ENCODE assay signal across 8 cellular contexts in genomic region chr16:29862884-29863668, GRCh38. TPM values are rescaled to one million over a fixed set of nuclear protein-coding genes. Genes with fewer than 3 reads are reported as not detected.
A peak's percentile ranks its signal among the peaks of the same experiment; 100 is the strongest.
DNase-seq lines count a peak whose midpoint lies in the region; ATAC-seq, FAIRE-seq and TF ChIP-seq lines count a peak whose summit lies in the region.

A gene with protein sequence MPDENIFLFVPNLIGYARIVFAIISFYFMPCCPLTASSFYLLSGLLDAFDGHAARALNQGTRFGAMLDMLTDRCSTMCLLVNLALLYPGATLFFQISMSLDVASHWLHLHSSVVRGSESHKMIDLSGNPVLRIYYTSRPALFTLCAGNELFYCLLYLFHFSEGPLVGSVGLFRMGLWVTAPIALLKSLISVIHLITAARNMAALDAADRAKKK (minus strand): TSS chr16:29863226. CDS start chr16:29862857, 369 bp downstream.

- peaks cover 17% of the 10 kb centered on the region; the same call in 1 of the 2 replicates for H4K20me1 ChIP-seq in BLaER1

- peak; percentile 92 for DNase-seq in GM19239 (ENCODE audit: insufficient read length, low spot score)
- peak; percentile 96 to 98 for DNase-seq in NCI-H526 (lab: John Stamatoyannopoulos, UW)
- DNase-seq in activated CD4-positive, alpha-beta T cell treated with anti-CD3 and anti-CD28 coated beads for 48 hours: peak; percentile 96
- peak; percentile 95 for DNase-seq in colonic mucosa
- peak; percentile 96 for DNase-seq in kidney tubule cell (ENCODE audit: low spot score)
- peak; percentile 76 to 89 (median 86) for DNase-seq in stimulated activated CD4-positive, alpha-beta T cell treated with anti-CD3 and anti-CD28 coated beads, Interleukin-1b, Interleukin-23, amount 100 ng/mL, for 24 hours (ENCODE audit: low read depth in 4 of 4, low spot score in 1 of 4)

- intact Hi-C loops in colonic mucosa (cut with DNase I): loop anchor here (5.0 kb wide), 2 partner anchors 144 to 159 kb away; partner anchors contain the start of gene C16orf92

- H3K4me1 ChIP-seq in BLaER1 (peaks cover 21% of the 10 kb centered on the region), colonic mucosa (peaks cover 8% of the 10 kb centered on the region)

- H3K4me3 ChIP-seq in BLaER1 (peak within 1 kb of the TSS; percentile 82), colonic mucosa (peak within 1 kb of the TSS; percentile 89)

- H3K4me2 ChIP-seq in BLaER1: peak within 1 kb of the TSS; percentile 94

- peak; percentile 98 for FAIRE-seq in GM19239 (lab: Jason Lieb, UNC)

- H3K27ac ChIP-seq in BLaER1 (peak within 1 kb of the TSS; percentile 99), colonic mucosa (peak within 1 kb of the TSS; percentile 86)

- TF ChIP-seq CTCF in colonic mucosa (IDR thresholded peaks at IDR 0.05): peak; percentile 37

- H3K9ac ChIP-seq in BLaER1: peak within 1 kb of the TSS; percentile 95
- H3K9ac ChIP-seq in colonic mucosa (ENCODE audit: low read depth in 2 of 2, low read length in 2 of 2): peak within 1 kb of the TSS; percentile 84 to 86

- no peaks in the 10 kb centered on the region for H3K27me3 ChIP-seq in BLaER1
- no peaks in the 10 kb centered on the region for H3K27me3 ChIP-seq in colonic mucosa

- H3K9me3 ChIP-seq in BLaER1 (no peaks in the 10 kb centered on the region), colonic mucosa (no peaks in the 10 kb centered on the region)

- peak; percentile 95 for ATAC-seq in HG03457 (IDR thresholded peaks at IDR 0.05; ENCODE audit: unreplicated experiment)

- H3K36me3 ChIP-seq in BLaER1 (peaks cover 35% of the 10 kb centered on the region), colonic mucosa (no peaks in the 10 kb centered on the region)

RNA-seq across cellular contexts. Expression of the gene that starts here (rescaled TPM):
- total RNA-seq in colonic mucosa: 10 to 100 TPM; 58.1 to 62.7 TPM

Comparison
In these comparisons a context has a peak if more than half of its experiments do, and no peak if none do; other contexts are left out.
1. Peak in every context shown above with its lines: DNase-seq, ATAC-seq, H3K4me3 ChIP-seq and H3K27ac ChIP-seq.